Comparison of ENCODE assay signal across 33 cellular contexts in the genomic region with DNA sequence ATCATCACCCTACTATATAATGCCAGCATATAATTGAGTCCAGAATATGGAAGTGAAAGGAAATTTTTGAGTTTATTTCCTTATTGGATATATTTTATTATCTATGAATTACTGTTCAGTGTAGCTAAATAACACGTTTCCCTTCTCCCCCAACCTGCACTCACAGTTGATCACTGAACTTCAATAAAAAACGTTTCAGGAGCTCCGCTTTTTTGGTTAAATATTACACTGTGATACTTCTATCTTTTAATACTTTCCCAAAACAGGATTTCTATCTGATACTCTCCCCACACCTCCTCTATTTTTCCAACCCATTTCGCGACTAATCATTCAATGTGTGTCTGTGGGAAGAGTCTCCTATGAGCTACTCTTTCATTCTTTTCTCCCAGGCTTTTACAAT. TPM values are rescaled to one million over a fixed set of nuclear protein-coding genes. Genes with fewer than 3 reads are reported as not detected.
"Had no signal": no experiment of that assay in that cellular context is flagged by ENCODE, and none has a peak within 500 bp of the region (broad histone marks: within the 10 kb centered on the region; RNA-seq: fewer than 3 reads in every experiment).

No MANE protein-coding gene starts in this region.

- H2AFZ ChIP-seq: parathyroid adenoma had no signal

- H3K9me3 ChIP-seq: esophagus squamous epithelium, heart right ventricle, left ventricle myocardium inferior, lower lobe of right lung, stomach, thyroid gland, vagina had no signal

- DNase-seq: dermis blood vessel endothelial cell; effector memory CD4-positive, alpha-beta T cell; erythroblast; esophagus squamous epithelium; foreskin melanocyte; glutamatergic neuron; heart right ventricle; hypothalamus; kidney; left ventricle myocardium inferior; lower lobe of right lung; naive B cell; stimulated activated CD4-positive, alpha-beta T cell treated with anti-CD3 and anti-CD28 coated beads, Interleukin-12 subunit alpha, Interleukin-12 subunit beta, amount 100 ng/mL, for 4 hours; stimulated activated CD4-positive, alpha-beta T cell treated with anti-CD3 and anti-CD28 coated beads, Interleukin-1b, Interleukin-23, amount 100 ng/mL, for 48 hours; stimulated activated CD4-positive, alpha-beta T cell treated with anti-CD3 and anti-CD28 coated beads, Interleukin-4, amount 100 ng/mL, for 24 hours; stimulated activated naive CD4-positive, alpha-beta T cell treated with Interleukin-2 at 50 U/mL for 16 hours; stomach; thyroid gland; trophoblast cell had no signal

- H3K27ac Mint-ChIP-seq: naive B cell; natural killer cell treated with Interleukin-12 subunit alpha and Interleukin-12 subunit beta and Interleukin-15 and Interleukin-18, amount 100 ng/mL, for 72 hours; progenitor cell of endocrine pancreas; stimulated activated effector memory CD8-positive, alpha-beta T cell treated with anti-CD3 and anti-CD28 coated beads, Interleukin-12 subunit alpha, Interleukin-12 subunit beta, amount 100 ng/mL, for 72 hours had no signal

- H3K4me3 Mint-ChIP-seq: naive B cell; natural killer cell treated with Interleukin-12 subunit alpha and Interleukin-12 subunit beta and Interleukin-15 and Interleukin-18, amount 100 ng/mL, for 72 hours; neural crest cell; stimulated activated effector memory CD8-positive, alpha-beta T cell treated with anti-CD3 and anti-CD28 coated beads, Interleukin-12 subunit alpha, Interleukin-12 subunit beta, amount 100 ng/mL, for 72 hours had no signal

- ATAC-seq: heart right ventricle; lower lobe of right lung; natural killer cell treated with Interleukin-12 subunit alpha and Interleukin-12 subunit beta and Interleukin-15 and Interleukin-18, amount 100 ng/mL, for 72 hours; sciatic nerve; stimulated activated effector memory CD8-positive, alpha-beta T cell treated with anti-CD3 and anti-CD28 coated beads, Interleukin-12 subunit alpha, Interleukin-12 subunit beta, amount 100 ng/mL, for 72 hours had no signal

- H3K36me3 ChIP-seq: esophagus squamous epithelium, heart right ventricle, left ventricle myocardium inferior, lower lobe of right lung, stomach, thyroid gland, vagina had no signal

- H3K9me3 Mint-ChIP-seq: neural crest cell had no signal

- H3K4me3 ChIP-seq: coronary artery, esophagus squamous epithelium, heart right ventricle, left ventricle myocardium inferior, lower lobe of right lung, smooth muscle cell, stomach, thyroid gland, vagina had no signal

- H3K4me2 ChIP-seq: smooth muscle cell had no signal

- H3K27me3 ChIP-seq: vagina had no signal

- H3K79me2 ChIP-seq: parathyroid adenoma had no signal

- H3K4me1 ChIP-seq: heart right ventricle, left ventricle myocardium inferior, lower lobe of right lung, parathyroid adenoma, stomach, thyroid gland, vagina had no signal

- H3K36me3 Mint-ChIP-seq: naive B cell; natural killer cell treated with Interleukin-12 subunit alpha and Interleukin-12 subunit beta and Interleukin-15 and Interleukin-18, amount 100 ng/mL, for 72 hours; stimulated activated effector memory CD8-positive, alpha-beta T cell treated with anti-CD3 and anti-CD28 coated beads, Interleukin-12 subunit alpha, Interleukin-12 subunit beta, amount 100 ng/mL, for 72 hours had no signal

- H3K9ac ChIP-seq: parathyroid adenoma had no signal

- H3K4me1 Mint-ChIP-seq: naive B cell; neural crest cell; stimulated activated effector memory CD8-positive, alpha-beta T cell treated with anti-CD3 and anti-CD28 coated beads, Interleukin-12 subunit alpha, Interleukin-12 subunit beta, amount 100 ng/mL, for 72 hours had no signal

- H3K27ac ChIP-seq: coronary artery, esophagus squamous epithelium, heart right ventricle, left ventricle myocardium inferior, lower lobe of right lung, parathyroid adenoma, stomach, thyroid gland, vagina had no signal

- FAIRE-seq: kidney had no signal

RNA-seq across cellular contexts. Expression of a gene that starts 7.2 kb away (rescaled TPM):
- total RNA-seq: dermis blood vessel endothelial cell; mesenteric fat pad; mononuclear cell; natural killer cell treated with Interleukin-12 subunit alpha and Interleukin-12 subunit beta and Interleukin-15 and Interleukin-18, amount 100 ng/mL, for 72 hours; subcutaneous adipose tissue had no signal

RNA-seq across cellular contexts. Expression of a gene that starts 29.5 kb away (rescaled TPM):
- total RNA-seq: dermis blood vessel endothelial cell; kidney; lower lobe of right lung; mesenteric fat pad; mononuclear cell; natural killer cell treated with Interleukin-12 subunit alpha and Interleukin-12 subunit beta and Interleukin-15 and Interleukin-18, amount 100 ng/mL, for 72 hours; osteoblast; sciatic nerve; subcutaneous adipose tissue; ureter had no signal
